Comparison of ENCODE assay signal across 8 cellular contexts in the genomic region with DNA sequence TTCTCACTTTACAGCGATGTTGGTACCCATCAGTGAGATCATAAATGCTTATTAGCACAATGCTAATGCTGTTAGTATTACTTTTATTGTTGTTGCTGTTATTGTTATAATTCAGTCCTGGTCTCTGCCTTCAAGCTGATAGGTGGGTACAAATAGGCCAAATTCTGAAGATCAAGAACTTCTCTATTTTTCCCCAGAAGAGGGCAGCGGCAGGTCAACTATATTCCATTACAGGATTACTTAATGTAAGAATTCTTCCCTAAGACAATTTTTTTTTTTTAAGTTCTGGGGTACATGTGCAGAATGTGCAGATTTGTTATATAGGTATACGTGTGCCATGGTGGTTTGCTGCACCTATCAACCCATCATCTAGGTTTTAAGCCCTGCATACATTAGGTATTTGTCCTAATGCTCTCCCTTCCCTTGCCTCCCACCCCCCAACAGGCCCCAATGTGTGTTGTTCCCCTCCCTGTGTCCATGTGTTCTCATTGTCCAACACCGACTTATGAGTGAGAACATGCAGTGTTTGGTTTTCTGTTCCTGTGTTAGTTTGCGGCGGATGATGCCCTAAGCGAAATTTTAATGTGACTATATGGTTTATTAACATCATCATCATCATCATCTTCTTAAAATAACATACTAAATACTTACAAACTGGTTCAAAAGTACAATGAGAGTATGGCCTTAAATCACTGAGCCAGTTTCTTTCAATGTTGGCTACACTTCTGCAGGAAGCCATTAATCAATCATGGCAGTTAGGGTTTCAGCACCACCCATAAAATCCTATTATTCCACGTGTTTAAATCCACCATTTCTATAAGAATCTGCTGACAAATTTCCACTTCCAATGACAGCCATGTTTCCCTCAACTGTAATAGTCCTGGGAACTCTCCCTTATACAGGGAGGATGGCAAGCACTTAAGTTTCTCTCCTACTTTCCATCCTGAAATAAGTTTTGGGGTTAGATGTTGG. TPM values are rescaled to one million over a fixed set of nuclear protein-coding genes. Genes with fewer than 3 reads are reported as not detected.
DNase-seq lines count a peak whose midpoint lies in the region; ATAC-seq and TF ChIP-seq lines count a peak whose summit lies in the region.

No MANE protein-coding gene starts in this region.

- H3K4me1 ChIP-seq in cardiac muscle cell (ENCODE audit: low read depth) (no peaks in the 10 kb centered on the region), right atrium auricular region (no peaks in the 10 kb centered on the region), lung (ENCODE audit: control insufficient read depth in 2 of 2, insufficient read depth in 2 of 2, low read length in 2 of 2) (peaks cover 0 to 4% of the 10 kb centered on the region in 2 donors)

- H3K27me3 ChIP-seq in cardiac muscle cell (no peaks in the 10 kb centered on the region), right atrium auricular region (no peaks in the 10 kb centered on the region), lung (ENCODE audit: control insufficient read depth, insufficient read depth) (no peaks in the 10 kb centered on the region)

- TF ChIP-seq CTCF in cardiac muscle cell (IDR thresholded peaks at IDR 0.05; ENCODE audit: low read depth, low read length) (peak; percentile 40), right atrium auricular region (IDR thresholded peaks at IDR 0.05) (peak in 1 of 2 donors; percentile 48), lung (IDR thresholded peaks at IDR 0.05; ENCODE audit: control extremely low read depth, extremely low read depth) (peak; percentile 11)

- H3K27ac ChIP-seq in cardiac muscle cell (no peak overlapping the region), right atrium auricular region (no peak overlapping the region), lung (ENCODE audit: low read depth in 1 of 2, low read length in 1 of 2) (no peak overlapping the region)

- peak; percentile 16 to 72 for DNase-seq in cardiac muscle cell (ENCODE audit: low read depth in 1 of 2, low spot score in 1 of 2)
- DNase-seq in right atrium auricular region (ENCODE audit: low spot score), result no peak
- peak; percentile 35 for DNase-seq in NCI-H1092 treated with DMSO at 0.1 percent for 48 hours (lab: John Stamatoyannopoulos, UW)
- peak; percentile 12 for DNase-seq in amniotic stem cell (lab: John Stamatoyannopoulos, UW)
- no peak for DNase-seq in lung (ENCODE audit: low spot score)

- H3K36me3 ChIP-seq in cardiac muscle cell (peaks cover 19% of the 10 kb centered on the region), right atrium auricular region (peaks cover 33% of the 10 kb centered on the region), lung (ENCODE audit: control insufficient read depth in 2 of 2, insufficient read depth in 2 of 2, low read length in 2 of 2) (peaks cover 4 to 23% of the 10 kb centered on the region in 2 donors)

- no peak for ATAC-seq in lung (ENCODE audit: insufficient read depth, low FRiP score)
- ATAC-seq in GM21367 (IDR thresholded peaks at IDR 0.05; ENCODE audit: unreplicated experiment), result no peak
- ATAC-seq in HG03039 (IDR thresholded peaks at IDR 0.05; ENCODE audit: unreplicated experiment), result no peak
- ATAC-seq in HG02970 (IDR thresholded peaks at IDR 0.05; ENCODE audit: low FRiP score, unreplicated experiment), result no peak

- H3K9me3 ChIP-seq in cardiac muscle cell (ENCODE audit: low read depth) (no peaks in the 10 kb centered on the region), right atrium auricular region (no peaks in the 10 kb centered on the region), lung (ENCODE audit: control insufficient read depth in 2 of 2, insufficient read depth in 1 of 2, low read length in 1 of 2) (no peaks in the 10 kb centered on the region)

- 77 to 80% methylated on average over 8 of the region's 8 CpGs for WGBS in lung, 2 donors

- H3K4me3 ChIP-seq in cardiac muscle cell (no peak overlapping the region), right atrium auricular region (no peak overlapping the region), lung (no peak overlapping the region)

RNA-seq across cellular contexts. Expression of gene SLC19A2, which starts 19.2 kb away (rescaled TPM):
- total RNA-seq in cardiac muscle cell (16.2 and 18.6 TPM in 2 replicates), right atrium auricular region (10 to 100 TPM; 23.5 to 24.1 TPM), lung (10 to 100 TPM; 15.6 to 23.1 TPM)
- polyA plus RNA-seq in cardiac muscle cell (8.8 and 19.4 TPM in 2 replicates), lung (10 to 100 TPM; 16.0 to 18.7 TPM)

RNA-seq across cellular contexts. Expression of gene CCDC181, which starts 39.3 kb away (rescaled TPM):
- total RNA-seq in cardiac muscle cell, result 3.6 and 5.9 TPM in 2 replicates
- polyA plus RNA-seq in cardiac muscle cell, result 5.1 and 6.5 TPM in 2 replicates
- total RNA-seq in right atrium auricular region, result 1 to 10 TPM in 1 of 2 donors, under 1 TPM in 1; 0.37 to 1.9 TPM
- 1 to 10 TPM; 4.8 to 5.7 TPM for total RNA-seq in lung
- 1 to 10 TPM; 2.9 to 4.5 TPM for polyA plus RNA-seq in lung

Comparison
In these comparisons a context has a peak if more than half of its experiments do, and no peak if none do; other contexts are left out.
1. DNase-seq: peak in cardiac muscle cell (2 of 2), NCI-H1092 treated with DMSO at 0.1 percent for 48 hours (single experiment) and amniotic stem cell (single experiment); none in right atrium auricular region (single experiment) and lung (single experiment).